ENCODE assay signal across 12 cellular contexts in genomic region chr15:38554354-38554753, GRCh38. TPM values are rescaled to one million over a fixed set of nuclear protein-coding genes. Genes with fewer than 3 reads are reported as not detected.
DNase-seq lines count a peak whose midpoint lies in the region; ATAC-seq and TF ChIP-seq lines count a peak whose summit lies in the region.
"Had no signal": no experiment of that assay in that cellular context is flagged by ENCODE, and none has a peak within 500 bp of the region (broad histone marks: within the 10 kb centered on the region; RNA-seq: fewer than 3 reads in every experiment).

No MANE protein-coding gene starts in this region.

- DNase-seq in CD8-positive, alpha-beta memory T cell, result no peak
- peak; percentile 45 for DNase-seq in choroid plexus epithelial cell (ENCODE audit: low read depth)
- DNase-seq in germinal center (ENCODE audit: low spot score), result no peak
- DNase-seq in DMS 273 treated with DMSO at 0.1 percent for 48 hours (lab: John Stamatoyannopoulos, UW), result no peak
- DNase-seq in CD1c-positive myeloid dendritic cell (ENCODE audit: extremely low spot score), result no peak
- no peak for DNase-seq in NCI-H510A treated with DMSO at 0.1 percent for 48 hours (lab: John Stamatoyannopoulos, UW)
- DNase-seq: naive B cell, NCI-H2171 had no signal

- H3K27me3 Mint-ChIP-seq in CD8-positive, alpha-beta memory T cell, result no peaks in the 10 kb centered on the region
- H3K27me3 Mint-ChIP-seq: naive B cell had no signal

- peaks cover 95% of the 10 kb centered on the region for H3K4me1 ChIP-seq in CD8-positive, alpha-beta memory T cell (ENCODE audit: insufficient read depth, low read length)
- H3K4me1 ChIP-seq: BLaER1 treated with 17β-estradiol and CSF1 and Interleukin-3, amounts not matched to agents 10 nM and 100 nM had no signal

- H3K36me3 ChIP-seq in CD8-positive, alpha-beta memory T cell (ENCODE audit: insufficient read depth, low read length), result peaks cover 20% of the 10 kb centered on the region

- H3K4me3 Mint-ChIP-seq in CD8-positive, alpha-beta memory T cell, result peak overlapping the region in 6 of 7 donors; percentile 18 to 99 (median 74)

- H3K36me3 Mint-ChIP-seq in CD8-positive, alpha-beta memory T cell, result peaks cover 8 to 86% (median 31%) of the 10 kb centered on the region in 3 donors

- H3K27me3 ChIP-seq in CD8-positive, alpha-beta memory T cell (ENCODE audit: insufficient read depth, low read length, poor library complexity, severe bottlenecking), result no peaks in the 10 kb centered on the region
- H3K27me3 ChIP-seq: BLaER1 treated with 17β-estradiol and CSF1 and Interleukin-3, amounts not matched to agents 10 nM and 100 nM had no signal

- ATAC-seq in GM19395 (IDR thresholded peaks at IDR 0.05; ENCODE audit: unreplicated experiment) (peak; percentile 64), HG03469 (IDR thresholded peaks at IDR 0.05; ENCODE audit: unreplicated experiment) (peak; percentile 47)
- ATAC-seq: esophagus mucosa had no signal

- CTCF ChIA-PET in CD8-positive, alpha-beta memory T cell (lab: Charles Lee), result interaction anchor here (1.1 to 5.7 kb wide), 7 partner anchors 10 to 135 kb away, joined by 3 to 42 read pairs (median 5); partner anchors contain the start of gene RASGRP1

- H3K27ac ChIP-seq in CD8-positive, alpha-beta memory T cell (ENCODE audit: low read depth, low read length), result no peak overlapping the region
- H3K27ac ChIP-seq: BLaER1 treated with 17β-estradiol and CSF1 and Interleukin-3, amounts not matched to agents 10 nM and 100 nM had no signal

- H3K4me3 ChIP-seq in CD8-positive, alpha-beta memory T cell (ENCODE audit: low read length), result no peak overlapping the region
- H3K4me3 ChIP-seq in choroid plexus epithelial cell (ENCODE audit: low read depth, low read length), result no peak overlapping the region
- H3K4me3 ChIP-seq: BLaER1 treated with 17β-estradiol and CSF1 and Interleukin-3, amounts not matched to agents 10 nM and 100 nM had no signal

- H3K4me1 Mint-ChIP-seq in CD8-positive, alpha-beta memory T cell, result peaks cover 88 to 100% (median 95%) of the 10 kb centered on the region in 3 donors

- no peaks in the 10 kb centered on the region for H3K9me3 ChIP-seq in CD8-positive, alpha-beta memory T cell (ENCODE audit: low read length)
- H3K9me3 ChIP-seq: BLaER1 treated with 17β-estradiol and CSF1 and Interleukin-3, amounts not matched to agents 10 nM and 100 nM had no signal

- peak overlapping the region; percentile 80 to 98 (median 91) for H3K27ac Mint-ChIP-seq in CD8-positive, alpha-beta memory T cell

- no peak for TF ChIP-seq CTCF in choroid plexus epithelial cell (conservative IDR thresholded peaks at IDR 0.05; ENCODE audit: low read depth, low read length)

- no peaks in the 10 kb centered on the region for H3K9me3 Mint-ChIP-seq in CD8-positive, alpha-beta memory T cell
- H3K9me3 Mint-ChIP-seq: naive B cell had no signal

- POLR2A ChIA-PET in CD8-positive, alpha-beta memory T cell (lab: Charles Lee), result interaction anchor here (0.6 to 0.8 kb wide), 2 partner anchors 103 to 130 kb away, joined by 3 read pairs; no protein-coding TSS in a partner anchor

RNA-seq across cellular contexts. Expression of gene RASGRP1, which starts 10.3 kb away (rescaled TPM):
- total RNA-seq in CD8-positive, alpha-beta memory T cell, result 10 to 100 TPM; 64.7 to 67.9 TPM
- polyA plus RNA-seq in CD8-positive, alpha-beta memory T cell, result 90.9 TPM
